ENCODE assay signal across 9 cellular contexts in genomic region chr3:177041730-177042551, GRCh38.
DNase-seq lines count a peak whose midpoint lies in the region; ATAC-seq, FAIRE-seq and TF ChIP-seq lines count a peak whose summit lies in the region.
"Had no signal": no experiment of that assay in that cellular context is flagged by ENCODE, and none has a peak within 500 bp of the region (broad histone marks: within the 10 kb centered on the region; RNA-seq: fewer than 3 reads in every experiment).

No MANE protein-coding gene starts in this region.

- no peaks in the 10 kb centered on the region for H3K9me3 ChIP-seq in stomach
- H3K9me3 ChIP-seq: body of pancreas had no signal

- ATAC-seq in HG03354 (IDR thresholded peaks at IDR 0.05; ENCODE audit: poor library complexity, severe bottlenecking, unreplicated experiment), result peak; percentile 63
- ATAC-seq in GM19328 (IDR thresholded peaks at IDR 0.05; ENCODE audit: unreplicated experiment), result no peak

- peaks cover 45% of the 10 kb centered on the region for H3K4me1 Mint-ChIP-seq in activated naive CD4-positive, alpha-beta T cell treated with anti-CD3 and anti-CD28 coated beads, Interleukin-2, amount 50 U/mL, for 24 hours
- H3K4me1 Mint-ChIP-seq in activated naive CD4-positive, alpha-beta T cell treated with anti-CD3 and anti-CD28 coated beads, Interleukin-2, amount 10 ng/mL, durations not matched to agents 7 days and 5 days, result peaks cover 25% of the 10 kb centered on the region

- CTCF ChIA-PET in activated naive CD4-positive, alpha-beta T cell treated with anti-CD3 and anti-CD28 coated beads, Interleukin-2, amount 10 ng/mL, durations not matched to agents 7 days and 5 days (lab: Charles Lee), result no interaction called here

- no peaks in the 10 kb centered on the region for H3K27me3 ChIP-seq in stomach
- H3K27me3 ChIP-seq: body of pancreas had no signal

- peak overlapping the region in 4 of 5 donors; percentile 33 to 65 (median 51) for H3K27ac ChIP-seq in stomach
- H3K27ac ChIP-seq: body of pancreas had no signal

- DNase-seq in activated naive CD4-positive, alpha-beta T cell treated with anti-CD3 and anti-CD28 coated beads, Interleukin-2, amount 10 ng/mL, durations not matched to agents 7 days and 5 days, result no peak
- DNase-seq in stomach (no peak), NOMO-1 (lab: John Stamatoyannopoulos, UW; ENCODE audit: unreplicated experiment in 2 of 2) (no peak)
- DNase-seq in central memory CD4-positive, alpha-beta T cell, result no peak

- no peak overlapping the region for H3K4me3 Mint-ChIP-seq in activated naive CD4-positive, alpha-beta T cell treated with anti-CD3 and anti-CD28 coated beads, Interleukin-2, amount 50 U/mL, for 24 hours
- H3K4me3 Mint-ChIP-seq in activated naive CD4-positive, alpha-beta T cell treated with anti-CD3 and anti-CD28 coated beads, Interleukin-2, amount 10 ng/mL, durations not matched to agents 7 days and 5 days, result no peak overlapping the region

- peaks cover 6% of the 10 kb centered on the region for H3K9me3 Mint-ChIP-seq in activated naive CD4-positive, alpha-beta T cell treated with anti-CD3 and anti-CD28 coated beads, Interleukin-2, amount 50 U/mL, for 24 hours
- peaks cover 2% of the 10 kb centered on the region for H3K9me3 Mint-ChIP-seq in activated naive CD4-positive, alpha-beta T cell treated with anti-CD3 and anti-CD28 coated beads, Interleukin-2, amount 10 ng/mL, durations not matched to agents 7 days and 5 days

- peak; percentile 15 for FAIRE-seq in endometrium (lab: Jason Lieb, UNC)

- no peak for TF ChIP-seq CTCF in stomach (IDR thresholded peaks at IDR 0.05)

- intact Hi-C loops in stomach (cut with DNase I; ENCODE audit: low total_unique reads), result no loop called here

- TF ChIP-seq EP300 in stomach (IDR thresholded peaks at IDR 0.05), result no peak

- TF ChIP-seq POLR2A in stomach (IDR thresholded peaks at IDR 0.05), result no peak

- WGBS in stomach, 5 donors, result 72 to 79% (median 72%) methylated on average over 8 of the region's 8 CpGs

- H3K36me3 Mint-ChIP-seq in activated naive CD4-positive, alpha-beta T cell treated with anti-CD3 and anti-CD28 coated beads, Interleukin-2, amount 50 U/mL, for 24 hours, result peaks cover 39% of the 10 kb centered on the region
- peaks cover 65% of the 10 kb centered on the region for H3K36me3 Mint-ChIP-seq in activated naive CD4-positive, alpha-beta T cell treated with anti-CD3 and anti-CD28 coated beads, Interleukin-2, amount 10 ng/mL, durations not matched to agents 7 days and 5 days

- peak overlapping the region; percentile 72 for H3K27ac Mint-ChIP-seq in activated naive CD4-positive, alpha-beta T cell treated with anti-CD3 and anti-CD28 coated beads, Interleukin-2, amount 50 U/mL, for 24 hours
- no peak overlapping the region for H3K27ac Mint-ChIP-seq in activated naive CD4-positive, alpha-beta T cell treated with anti-CD3 and anti-CD28 coated beads, Interleukin-2, amount 10 ng/mL, durations not matched to agents 7 days and 5 days

- H3K4me3 ChIP-seq in stomach, result no peak overlapping the region
- H3K4me3 ChIP-seq: body of pancreas had no signal

- H3K27me3 Mint-ChIP-seq in activated naive CD4-positive, alpha-beta T cell treated with anti-CD3 and anti-CD28 coated beads, Interleukin-2, amount 50 U/mL, for 24 hours, result no peaks in the 10 kb centered on the region
- no peaks in the 10 kb centered on the region for H3K27me3 Mint-ChIP-seq in activated naive CD4-positive, alpha-beta T cell treated with anti-CD3 and anti-CD28 coated beads, Interleukin-2, amount 10 ng/mL, durations not matched to agents 7 days and 5 days

- peaks cover 6 to 52% (median 44%) of the 10 kb centered on the region in 4 donors for H3K36me3 ChIP-seq in stomach

- peaks cover 8 to 37% (median 28%) of the 10 kb centered on the region in 4 donors for H3K4me1 ChIP-seq in stomach
- H3K4me1 ChIP-seq: body of pancreas had no signal
